ENCODE assay signal across 1 cellular context in genomic region chr20:33724439-33725094, GRCh38.
A peak's percentile ranks its signal among the peaks of the same experiment; 100 is the strongest.
TF ChIP-seq lines count a peak whose summit lies in the region.

No MANE protein-coding gene starts in this region.

TF ChIP-seq in HepG2, 621 proteins besides CTCF, POLR2A, EP300 and RAD21 (continued from another document and continues in another):
- TF ChIP-seq, protein P1, sequence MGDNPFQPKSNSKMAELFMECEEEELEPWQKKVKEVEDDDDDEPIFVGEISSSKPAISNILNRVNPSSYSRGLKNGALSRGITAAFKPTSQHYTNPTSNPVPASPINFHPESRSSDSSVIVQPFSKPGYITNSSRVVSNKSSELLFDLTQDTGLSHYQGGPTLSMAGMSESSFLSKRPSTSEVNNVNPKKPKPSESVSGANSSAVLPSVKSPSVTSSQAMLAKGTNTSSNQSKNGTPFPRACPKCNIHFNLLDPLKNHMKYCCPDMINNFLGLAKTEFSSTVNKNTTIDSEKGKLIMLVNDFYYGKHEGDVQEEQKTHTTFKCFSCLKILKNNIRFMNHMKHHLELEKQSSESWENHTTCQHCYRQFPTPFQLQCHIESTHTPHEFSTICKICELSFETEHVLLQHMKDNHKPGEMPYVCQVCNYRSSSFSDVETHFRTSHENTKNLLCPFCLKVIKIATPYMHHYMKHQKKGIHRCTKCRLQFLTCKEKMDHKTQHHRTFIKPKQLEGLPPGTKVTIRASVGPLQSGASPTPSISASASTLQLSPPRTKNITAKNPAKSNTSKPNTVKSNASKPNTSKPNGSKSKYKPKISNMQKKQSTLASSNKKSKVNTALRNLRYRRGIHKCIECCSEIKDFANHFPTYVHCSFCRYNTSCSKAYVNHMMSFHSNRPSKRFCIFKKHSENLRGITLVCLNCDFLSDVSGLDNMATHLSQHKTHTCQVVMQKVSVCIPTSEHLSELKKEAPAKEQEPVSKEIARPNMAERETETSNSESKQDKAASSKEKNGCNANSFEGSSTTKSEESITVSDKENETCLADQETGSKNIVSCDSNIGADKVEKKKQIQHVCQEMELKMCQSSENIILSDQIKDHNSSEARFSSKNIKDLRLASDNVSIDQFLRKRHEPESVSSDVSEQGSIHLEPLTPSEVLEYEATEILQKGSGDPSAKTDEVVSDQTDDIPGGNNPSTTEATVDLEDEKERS (CRISPR knock-in tag; IDR thresholded peaks at IDR 0.05), result peak; percentile 27; the same call in 1 of the 2 replicates
- TF ChIP-seq, protein P2, sequence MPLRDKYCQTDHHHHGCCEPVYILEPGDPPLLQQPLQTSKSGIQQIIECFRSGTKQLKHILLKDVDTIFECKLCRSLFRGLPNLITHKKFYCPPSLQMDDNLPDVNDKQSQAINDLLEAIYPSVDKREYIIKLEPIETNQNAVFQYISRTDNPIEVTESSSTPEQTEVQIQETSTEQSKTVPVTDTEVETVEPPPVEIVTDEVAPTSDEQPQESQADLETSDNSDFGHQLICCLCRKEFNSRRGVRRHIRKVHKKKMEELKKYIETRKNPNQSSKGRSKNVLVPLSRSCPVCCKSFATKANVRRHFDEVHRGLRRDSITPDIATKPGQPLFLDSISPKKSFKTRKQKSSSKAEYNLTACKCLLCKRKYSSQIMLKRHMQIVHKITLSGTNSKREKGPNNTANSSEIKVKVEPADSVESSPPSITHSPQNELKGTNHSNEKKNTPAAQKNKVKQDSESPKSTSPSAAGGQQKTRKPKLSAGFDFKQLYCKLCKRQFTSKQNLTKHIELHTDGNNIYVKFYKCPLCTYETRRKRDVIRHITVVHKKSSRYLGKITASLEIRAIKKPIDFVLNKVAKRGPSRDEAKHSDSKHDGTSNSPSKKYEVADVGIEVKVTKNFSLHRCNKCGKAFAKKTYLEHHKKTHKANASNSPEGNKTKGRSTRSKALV (CRISPR knock-in tag; IDR thresholded peaks at IDR 0.05), result no peak
- no peak for TF ChIP-seq MXD1 (CRISPR knock-in tag; IDR thresholded peaks at IDR 0.05)
- no peak for TF ChIP-seq HNRNPL (IDR thresholded peaks at IDR 0.05; ENCODE audit: low read depth, low read length)
- TF ChIP-seq, protein P3, sequence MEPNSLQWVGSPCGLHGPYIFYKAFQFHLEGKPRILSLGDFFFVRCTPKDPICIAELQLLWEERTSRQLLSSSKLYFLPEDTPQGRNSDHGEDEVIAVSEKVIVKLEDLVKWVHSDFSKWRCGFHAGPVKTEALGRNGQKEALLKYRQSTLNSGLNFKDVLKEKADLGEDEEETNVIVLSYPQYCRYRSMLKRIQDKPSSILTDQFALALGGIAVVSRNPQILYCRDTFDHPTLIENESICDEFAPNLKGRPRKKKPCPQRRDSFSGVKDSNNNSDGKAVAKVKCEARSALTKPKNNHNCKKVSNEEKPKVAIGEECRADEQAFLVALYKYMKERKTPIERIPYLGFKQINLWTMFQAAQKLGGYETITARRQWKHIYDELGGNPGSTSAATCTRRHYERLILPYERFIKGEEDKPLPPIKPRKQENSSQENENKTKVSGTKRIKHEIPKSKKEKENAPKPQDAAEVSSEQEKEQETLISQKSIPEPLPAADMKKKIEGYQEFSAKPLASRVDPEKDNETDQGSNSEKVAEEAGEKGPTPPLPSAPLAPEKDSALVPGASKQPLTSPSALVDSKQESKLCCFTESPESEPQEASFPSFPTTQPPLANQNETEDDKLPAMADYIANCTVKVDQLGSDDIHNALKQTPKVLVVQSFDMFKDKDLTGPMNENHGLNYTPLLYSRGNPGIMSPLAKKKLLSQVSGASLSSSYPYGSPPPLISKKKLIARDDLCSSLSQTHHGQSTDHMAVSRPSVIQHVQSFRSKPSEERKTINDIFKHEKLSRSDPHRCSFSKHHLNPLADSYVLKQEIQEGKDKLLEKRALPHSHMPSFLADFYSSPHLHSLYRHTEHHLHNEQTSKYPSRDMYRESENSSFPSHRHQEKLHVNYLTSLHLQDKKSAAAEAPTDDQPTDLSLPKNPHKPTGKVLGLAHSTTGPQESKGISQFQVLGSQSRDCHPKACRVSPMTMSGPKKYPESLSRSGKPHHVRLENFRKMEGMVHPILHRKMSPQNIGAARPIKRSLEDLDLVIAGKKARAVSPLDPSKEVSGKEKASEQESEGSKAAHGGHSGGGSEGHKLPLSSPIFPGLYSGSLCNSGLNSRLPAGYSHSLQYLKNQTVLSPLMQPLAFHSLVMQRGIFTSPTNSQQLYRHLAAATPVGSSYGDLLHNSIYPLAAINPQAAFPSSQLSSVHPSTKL (CRISPR knock-in tag; IDR thresholded peaks at IDR 0.05), result peak; percentile 84
- TF ChIP-seq BORCS8-MEF2B (CRISPR knock-in tag; IDR thresholded peaks at IDR 0.05), result peak; percentile 46; the same call in 1 of the 2 replicates
- no peak for TF ChIP-seq PRDM15 (CRISPR knock-in tag; IDR thresholded peaks at IDR 0.05)
- no peak for TF ChIP-seq CBFB (CRISPR knock-in tag; IDR thresholded peaks at IDR 0.05)
- peak; percentile 73; the same call in 1 of the 2 replicates for TF ChIP-seq REPIN1 (CRISPR knock-in tag; IDR thresholded peaks at IDR 0.05; ENCODE audit: borderline replicate concordance, low read depth)
- TF ChIP-seq KMT2A (CRISPR knock-in tag; IDR thresholded peaks at IDR 0.05), result peak; percentile 67
- no peak for TF ChIP-seq UBTF (CRISPR knock-in tag; IDR thresholded peaks at IDR 0.05)
- no peak for TF ChIP-seq IRF2 (CRISPR knock-in tag; IDR thresholded peaks at IDR 0.05)
- TF ChIP-seq NFATC3 (CRISPR knock-in tag; IDR thresholded peaks at IDR 0.05), result no peak
- TF ChIP-seq, protein P4, sequence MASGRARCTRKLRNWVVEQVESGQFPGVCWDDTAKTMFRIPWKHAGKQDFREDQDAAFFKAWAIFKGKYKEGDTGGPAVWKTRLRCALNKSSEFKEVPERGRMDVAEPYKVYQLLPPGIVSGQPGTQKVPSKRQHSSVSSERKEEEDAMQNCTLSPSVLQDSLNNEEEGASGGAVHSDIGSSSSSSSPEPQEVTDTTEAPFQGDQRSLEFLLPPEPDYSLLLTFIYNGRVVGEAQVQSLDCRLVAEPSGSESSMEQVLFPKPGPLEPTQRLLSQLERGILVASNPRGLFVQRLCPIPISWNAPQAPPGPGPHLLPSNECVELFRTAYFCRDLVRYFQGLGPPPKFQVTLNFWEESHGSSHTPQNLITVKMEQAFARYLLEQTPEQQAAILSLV (CRISPR knock-in tag; IDR thresholded peaks at IDR 0.05; ENCODE audit: borderline replicate concordance), result peak; percentile 74; the same call in 1 of the 2 replicates
- TF ChIP-seq, protein P5, sequence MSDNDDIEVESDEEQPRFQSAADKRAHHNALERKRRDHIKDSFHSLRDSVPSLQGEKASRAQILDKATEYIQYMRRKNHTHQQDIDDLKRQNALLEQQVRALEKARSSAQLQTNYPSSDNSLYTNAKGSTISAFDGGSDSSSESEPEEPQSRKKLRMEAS (IDR thresholded peaks at IDR 0.05), result 0 out of 2 replicates have a peak, but pooled peaks have one; percentile 19
- peak; percentile 40; the same call in 1 of the 2 replicates for TF ChIP-seq BCL3 (CRISPR knock-in tag; IDR thresholded peaks at IDR 0.05)
- peak; percentile 40 for TF ChIP-seq ZNF292 (CRISPR knock-in tag; IDR thresholded peaks at IDR 0.05; ENCODE audit: borderline replicate concordance, low read depth)
- TF ChIP-seq RXRB (CRISPR knock-in tag; IDR thresholded peaks at IDR 0.05; ENCODE audit: borderline replicate concordance), result peak; percentile 81; the same call in 1 of the 2 replicates
- no peak for TF ChIP-seq E2F2 (CRISPR knock-in tag; IDR thresholded peaks at IDR 0.05; ENCODE audit: borderline replicate concordance)
- TF ChIP-seq TEF (CRISPR knock-in tag; IDR thresholded peaks at IDR 0.05), result peak; percentile 77; the same call in 1 of the 2 replicates
- peak; percentile 75 for TF ChIP-seq ZMYM3 (CRISPR knock-in tag; IDR thresholded peaks at IDR 0.05)
- no peak for TF ChIP-seq SMC3 (IDR thresholded peaks at IDR 0.05; ENCODE audit: low read length)
- TF ChIP-seq ZGPAT (CRISPR knock-in tag; IDR thresholded peaks at IDR 0.05), result peak; percentile 90
- peak; percentile 50 to 57; a peak in 3 of 4 replicates for TF ChIP-seq MAFK (conservative IDR thresholded peaks at IDR 0.05 in 1 of 2, IDR thresholded peaks at IDR 0.05 in 1 of 2; ENCODE audit: low read length in 2 of 2)
- no peak for TF ChIP-seq ZNF597 (CRISPR knock-in tag; IDR thresholded peaks at IDR 0.05)
- TF ChIP-seq, protein P6, sequence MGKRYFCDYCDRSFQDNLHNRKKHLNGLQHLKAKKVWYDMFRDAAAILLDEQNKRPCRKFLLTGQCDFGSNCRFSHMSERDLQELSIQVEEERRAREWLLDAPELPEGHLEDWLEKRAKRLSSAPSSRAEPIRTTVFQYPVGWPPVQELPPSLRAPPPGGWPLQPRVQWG (CRISPR knock-in tag; IDR thresholded peaks at IDR 0.05; ENCODE audit: borderline replicate concordance, low read depth), result no peak
